ENCODE assay signal across 1 cellular context in genomic region chr13:32883501-32883900, GRCh38.
TF ChIP-seq lines count a peak whose summit lies in the region.

No MANE protein-coding gene starts in this region.

TF ChIP-seq in HepG2, 621 proteins besides CTCF, POLR2A, EP300 and RAD21 (continued from another document):
- TF ChIP-seq ZNF687 (CRISPR knock-in tag; IDR thresholded peaks at IDR 0.05) (no peak), ZFP36 (IDR thresholded peaks at IDR 0.05; ENCODE audit: borderline replicate concordance, low read depth, low read length, partially characterized antibody) (no peak), ZGPAT (CRISPR knock-in tag; IDR thresholded peaks at IDR 0.05) (no peak), ZNF746 (CRISPR knock-in tag; IDR thresholded peaks at IDR 0.05) (no peak), GABPB1 (CRISPR knock-in tag; IDR thresholded peaks at IDR 0.05) (no peak)
- TF ChIP-seq, protein P1, sequence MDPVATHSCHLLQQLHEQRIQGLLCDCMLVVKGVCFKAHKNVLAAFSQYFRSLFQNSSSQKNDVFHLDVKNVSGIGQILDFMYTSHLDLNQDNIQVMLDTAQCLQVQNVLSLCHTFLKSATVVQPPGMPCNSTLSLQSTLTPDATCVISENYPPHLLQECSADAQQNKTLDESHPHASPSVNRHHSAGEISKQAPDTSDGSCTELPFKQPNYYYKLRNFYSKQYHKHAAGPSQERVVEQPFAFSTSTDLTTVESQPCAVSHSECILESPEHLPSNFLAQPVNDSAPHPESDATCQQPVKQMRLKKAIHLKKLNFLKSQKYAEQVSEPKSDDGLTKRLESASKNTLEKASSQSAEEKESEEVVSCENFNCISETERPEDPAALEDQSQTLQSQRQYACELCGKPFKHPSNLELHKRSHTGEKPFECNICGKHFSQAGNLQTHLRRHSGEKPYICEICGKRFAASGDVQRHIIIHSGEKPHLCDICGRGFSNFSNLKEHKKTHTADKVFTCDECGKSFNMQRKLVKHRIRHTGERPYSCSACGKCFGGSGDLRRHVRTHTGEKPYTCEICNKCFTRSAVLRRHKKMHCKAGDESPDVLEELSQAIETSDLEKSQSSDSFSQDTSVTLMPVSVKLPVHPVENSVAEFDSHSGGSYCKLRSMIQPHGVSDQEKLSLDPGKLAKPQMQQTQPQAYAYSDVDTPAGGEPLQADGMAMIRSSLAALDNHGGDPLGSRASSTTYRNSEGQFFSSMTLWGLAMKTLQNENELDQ (CRISPR knock-in tag; IDR thresholded peaks at IDR 0.05; ENCODE audit: borderline replicate concordance): no peak
- TF ChIP-seq, protein P2, sequence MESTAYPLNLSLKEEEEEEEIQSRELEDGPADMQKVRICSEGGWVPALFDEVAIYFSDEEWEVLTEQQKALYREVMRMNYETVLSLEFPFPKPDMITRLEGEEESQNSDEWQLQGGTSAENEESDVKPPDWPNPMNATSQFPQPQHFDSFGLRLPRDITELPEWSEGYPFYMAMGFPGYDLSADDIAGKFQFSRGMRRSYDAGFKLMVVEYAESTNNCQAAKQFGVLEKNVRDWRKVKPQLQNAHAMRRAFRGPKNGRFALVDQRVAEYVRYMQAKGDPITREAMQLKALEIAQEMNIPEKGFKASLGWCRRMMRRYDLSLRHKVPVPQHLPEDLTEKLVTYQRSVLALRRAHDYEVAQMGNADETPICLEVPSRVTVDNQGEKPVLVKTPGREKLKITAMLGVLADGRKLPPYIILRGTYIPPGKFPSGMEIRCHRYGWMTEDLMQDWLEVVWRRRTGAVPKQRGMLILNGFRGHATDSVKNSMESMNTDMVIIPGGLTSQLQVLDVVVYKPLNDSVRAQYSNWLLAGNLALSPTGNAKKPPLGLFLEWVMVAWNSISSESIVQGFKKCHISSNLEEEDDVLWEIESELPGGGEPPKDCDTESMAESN (CRISPR knock-in tag; conservative IDR thresholded peaks at IDR 0.05): no peak
